ENCODE assay signal across 10 cellular contexts in genomic region chr10:110993024-110993693, GRCh38.
DNase-seq lines count a peak whose midpoint lies in the region; ATAC-seq, FAIRE-seq and TF ChIP-seq lines count a peak whose summit lies in the region.
"Had no signal": no experiment of that assay in that cellular context is flagged by ENCODE, and none has a peak within 500 bp of the region (broad histone marks: within the 10 kb centered on the region; RNA-seq: fewer than 3 reads in every experiment).

No MANE protein-coding gene starts in this region.

- peak overlapping the region; percentile 50 for H3K4me3 Mint-ChIP-seq in activated CD8-positive, alpha-beta memory T cell treated with anti-CD3 and anti-CD28 coated beads, Interleukin-2, amount 10 ng/mL, durations not matched to agents 7 days and 5 days

- H3K36me3 ChIP-seq in K562 (ENCODE audit: control insufficient read depth, insufficient read depth, low read length) (peaks cover 4% of the 10 kb centered on the region; the same call in 1 of the 3 replicates), hepatocyte (replicated peaks; ENCODE audit: insufficient read depth, low read depth) (no peaks in the 10 kb centered on the region)

- no peaks in the 10 kb centered on the region for H3K9me1 ChIP-seq in K562 (ENCODE audit: control insufficient read depth, insufficient read depth, low read length)

- H2AFZ ChIP-seq in K562 (ENCODE audit: low read depth, low read length) (no peak overlapping the region), hepatocyte (no peak overlapping the region)

- H3K27ac ChIP-seq in K562 (ENCODE audit: extremely low read depth, low read depth, low read length) (no peak overlapping the region), hepatocyte (no peak overlapping the region)
- H3K27ac ChIP-seq: BLaER1 had no signal

- peak; percentile 19 for FAIRE-seq in K562 (lab: Jason Lieb, UNC)

- H3K27me3 Mint-ChIP-seq in activated CD8-positive, alpha-beta memory T cell treated with anti-CD3 and anti-CD28 coated beads, Interleukin-2, amount 10 ng/mL, durations not matched to agents 7 days and 5 days, result no peaks in the 10 kb centered on the region

- peak; percentile 93 for ATAC-seq in activated CD8-positive, alpha-beta memory T cell treated with anti-CD3 and anti-CD28 coated beads, Interleukin-2, amount 10 ng/mL, durations not matched to agents 7 days and 5 days
- ATAC-seq in K562, result no peak

- H3K4me2 ChIP-seq in K562 (ENCODE audit: insufficient read depth, low read length), result no peak overlapping the region
- H3K4me2 ChIP-seq in hepatocyte, result no peak overlapping the region
- H3K4me2 ChIP-seq: BLaER1 had no signal

- H3K79me2 ChIP-seq in K562 (ENCODE audit: control insufficient read depth, insufficient read depth, low read length) (no peaks in the 10 kb centered on the region; the same call in 2 of the 3 replicates), hepatocyte (peaks cover 32% of the 10 kb centered on the region)

- POLR2A ChIA-PET in K562 (lab: Yijun Ruan, JAX), result no interaction called here

- H3K9me3 ChIP-seq in K562 (replicated peaks; ENCODE audit: control insufficient read depth, insufficient read depth, low read depth, low read length) (no peaks in the 10 kb centered on the region), hepatocyte (ENCODE audit: low read depth) (no peaks in the 10 kb centered on the region)

- no peak for TF ChIP-seq CTCF in K562 (IDR thresholded peaks at IDR 0.05 in 2 of 3, conservative IDR thresholded peaks at IDR 0.05 in 1 of 3; ENCODE audit: insufficient read depth in 2 of 3, low read depth in 1 of 3, low read length in 3 of 3)
- no peak for TF ChIP-seq CTCF in retinal pigment epithelial cell (conservative IDR thresholded peaks at IDR 0.05; ENCODE audit: low read depth, low read length)
- no peak for TF ChIP-seq CTCF in hepatocyte (IDR thresholded peaks at IDR 0.05; ENCODE audit: poor library complexity)
- TF ChIP-seq CTCF in lower leg skin (IDR thresholded peaks at IDR 0.05), result no peak

- H3K4me1 Mint-ChIP-seq in activated CD8-positive, alpha-beta memory T cell treated with anti-CD3 and anti-CD28 coated beads, Interleukin-2, amount 10 ng/mL, durations not matched to agents 7 days and 5 days, result peaks cover 24% of the 10 kb centered on the region

- H4K20me1 ChIP-seq in K562 (replicated peaks; ENCODE audit: control insufficient read depth, insufficient read depth, low read length) (no peaks in the 10 kb centered on the region), hepatocyte (ENCODE audit: insufficient read depth, poor library complexity, severe bottlenecking) (no peaks in the 10 kb centered on the region)

- peaks cover 31% of the 10 kb centered on the region for H3K36me3 Mint-ChIP-seq in activated CD8-positive, alpha-beta memory T cell treated with anti-CD3 and anti-CD28 coated beads, Interleukin-2, amount 10 ng/mL, durations not matched to agents 7 days and 5 days

- H3K27ac Mint-ChIP-seq in activated CD8-positive, alpha-beta memory T cell treated with anti-CD3 and anti-CD28 coated beads, Interleukin-2, amount 10 ng/mL, durations not matched to agents 7 days and 5 days, result peak overlapping the region; percentile 57

- BruUV-seq in K562 (replicated peaks; lab: Mats Ljungman, UMichigan), result no TSS peak

- H3K9me2 ChIP-seq in hepatocyte (replicated peaks; ENCODE audit: insufficient read depth), result no peaks in the 10 kb centered on the region

- WGBS in K562 (ENCODE audit: insufficient coverage, low coverage, missing lambda C conversion rate), result 84% methylated on average over 4 of the region's 4 CpGs
- WGBS in hepatocyte (ENCODE audit: low lambda C conversion rate, missing lambda C conversion rate), result 86% methylated on average over 4 of the region's 4 CpGs
- WGBS in lower leg skin, 2 donors, result 71 to 75% methylated on average over 4 of the region's 4 CpGs

- H3K9me3 Mint-ChIP-seq in activated CD8-positive, alpha-beta memory T cell treated with anti-CD3 and anti-CD28 coated beads, Interleukin-2, amount 10 ng/mL, durations not matched to agents 7 days and 5 days (ENCODE audit: low read depth), result no peaks in the 10 kb centered on the region

- no peak for TF ChIP-seq EP300 in K562 (IDR thresholded peaks at IDR 0.05; ENCODE audit: low read length)

- no peak for TF ChIP-seq RAD21 in K562 (CRISPR knock-in tag; conservative IDR thresholded peaks at IDR 0.05 in 1 of 2, IDR thresholded peaks at IDR 0.05 in 1 of 2)

- in situ Hi-C loops in K562 (cut with MboI), result no loop called here

- peak; percentile 46 for DNase-seq in activated CD8-positive, alpha-beta memory T cell treated with anti-CD3 and anti-CD28 coated beads, Interleukin-2, amount 10 ng/mL, durations not matched to agents 7 days and 5 days
- no peak for DNase-seq in activated CD8-positive, alpha-beta memory T cell treated with anti-CD3 and anti-CD28 coated beads, Interleukin-2, amount 50 U/mL, for 48 hours
- DNase-seq in HT1080 (ENCODE audit: low read depth) (peak; percentile 79), K562 (ENCODE audit: extremely low read depth in 1 of 4, low spot score in 3 of 4) (no peak), retinal pigment epithelial cell (ENCODE audit: low read depth) (peak; percentile 9), hepatocyte (ENCODE audit: low spot score) (no peak), lower leg skin (ENCODE audit: low spot score in 2 of 2) (no peak), NOMO-1 treated with DMSO at 0.1 percent for 48 hours (lab: John Stamatoyannopoulos, UW; ENCODE audit: unreplicated experiment) (no peak)
- DNase-seq: RPMI8226 had no signal

- TF ChIP-seq POLR2A in K562 (conservative IDR thresholded peaks at IDR 0.05) (no peak), lower leg skin (IDR thresholded peaks at IDR 0.05) (no peak)

- no peak overlapping the region for H3K4me3 ChIP-seq in K562
- H3K4me3 ChIP-seq in retinal pigment epithelial cell (ENCODE audit: low read length), result no peak overlapping the region
- no peak overlapping the region for H3K4me3 ChIP-seq in hepatocyte
- H3K4me3 ChIP-seq in lower leg skin (ENCODE audit: low read depth, poor library complexity, severe bottlenecking), result no peak overlapping the region
- H3K4me3 ChIP-seq: BLaER1 had no signal

- H3K9ac ChIP-seq in K562 (ENCODE audit: insufficient read depth in 1 of 2, low read depth in 2 of 2, low read length in 2 of 2), result no peak overlapping the region
- H3K9ac ChIP-seq: BLaER1 had no signal

- intact Hi-C loops in K562 (cut with micrococcal nuclease) (no loop called here), lower leg skin (cut with DNase I; ENCODE audit: low total_unique reads) (no loop called here)

- CTCF ChIA-PET in activated CD8-positive, alpha-beta memory T cell treated with anti-CD3 and anti-CD28 coated beads, Interleukin-2, amount 10 ng/mL, durations not matched to agents 7 days and 5 days (lab: Charles Lee), result interaction anchor here (1.2 to 1.3 kb wide), 2 partner anchors 14 to 74 kb away, joined by 3 read pairs; partner anchors contain the start of genes BBIP1 and SHOC2
- CTCF ChIA-PET in K562 (lab: Yijun Ruan, JAX; ENCODE audit: low intra/inter-chr PET ratio), result no interaction called here

- no peaks in the 10 kb centered on the region for H3K4me1 ChIP-seq in K562 (replicated peaks in 1 of 2; ENCODE audit: control insufficient read depth in 2 of 2, insufficient read depth in 2 of 2, low read length in 2 of 2)
- H3K4me1 ChIP-seq in hepatocyte (ENCODE audit: insufficient read depth), result no peaks in the 10 kb centered on the region

- H3K27me3 ChIP-seq in K562 (ENCODE audit: control insufficient read depth in 2 of 2, insufficient read depth in 2 of 2, low read length in 2 of 2), result no peaks in the 10 kb centered on the region
- H3K27me3 ChIP-seq in hepatocyte, result no peaks in the 10 kb centered on the region
- H3K27me3 ChIP-seq: BLaER1 had no signal

TF ChIP-seq in K562, 482 proteins besides CTCF, POLR2A, EP300 and RAD21:
- TF ChIP-seq CC2D1A (IDR thresholded peaks at IDR 0.05) (no peak), LCOR (CRISPR knock-in tag; IDR thresholded peaks at IDR 0.05) (no peak), ETS2 (tag; IDR thresholded peaks at IDR 0.05; ENCODE audit: borderline replicate concordance, poor library complexity, severe bottlenecking) (no peak), ZBTB33 (CRISPR knock-in tag; IDR thresholded peaks at IDR 0.05) (no peak), RAD51 (IDR thresholded peaks at IDR 0.05; ENCODE audit: borderline replicate concordance, low read depth) (no peak), ZNF764 (CRISPR knock-in tag; IDR thresholded peaks at IDR 0.05; ENCODE audit: low read depth) (no peak), SREBF1 (IDR thresholded peaks at IDR 0.05; ENCODE audit: borderline replicate concordance, low read depth, low read length) (no peak), NRF1 (conservative IDR thresholded peaks at IDR 0.05 in 1 of 2, IDR thresholded peaks at IDR 0.05 in 1 of 2) (no peak), SNAPC5 (CRISPR knock-in tag; IDR thresholded peaks at IDR 0.05) (no peak), ZNF274 (IDR thresholded peaks at IDR 0.05; ENCODE audit: borderline replicate concordance, low read depth, low read length) (no peak), ZFP91 (CRISPR knock-in tag; IDR thresholded peaks at IDR 0.05) (no peak)

Comparison
In these comparisons a context has a peak if more than half of its experiments do, and no peak if none do; other contexts are left out.
1. DNase-seq: peak in activated CD8-positive, alpha-beta memory T cell treated with anti-CD3 and anti-CD28 coated beads, Interleukin-2, amount 10 ng/mL, durations not matched to agents 7 days and 5 days (single experiment), HT1080 (single experiment) and retinal pigment epithelial cell (single experiment); none in activated CD8-positive, alpha-beta memory T cell treated with anti-CD3 and anti-CD28 coated beads, Interleukin-2, amount 50 U/mL, for 48 hours (single experiment), K562 (0 of 4), hepatocyte (single experiment), lower leg skin (0 of 2) and NOMO-1 treated with DMSO at 0.1 percent for 48 hours (single experiment).